ENCODE assay signal across 16 cellular contexts in genomic region chr9:79255681-79256080, GRCh38.
DNase-seq lines count a peak whose midpoint lies in the region; ATAC-seq and TF ChIP-seq lines count a peak whose summit lies in the region.
"Had no signal": no experiment of that assay in that cellular context is flagged by ENCODE, and none has a peak within 500 bp of the region (broad histone marks: within the 10 kb centered on the region; RNA-seq: fewer than 3 reads in every experiment).

No MANE protein-coding gene starts in this region.

- no peaks in the 10 kb centered on the region for H3K36me3 Mint-ChIP-seq in CD4-positive, alpha-beta memory T cell
- H3K36me3 Mint-ChIP-seq: CD4-positive, CD25-positive, alpha-beta regulatory T cell had no signal

- no peak overlapping the region for H3K27ac Mint-ChIP-seq in CD4-positive, alpha-beta memory T cell
- H3K27ac Mint-ChIP-seq: CD4-positive, CD25-positive, alpha-beta regulatory T cell; H9 had no signal

- H3K27me3 Mint-ChIP-seq in CD4-positive, alpha-beta memory T cell: peaks cover 6 to 8% of the 10 kb centered on the region in 2 donors
- H3K27me3 Mint-ChIP-seq: CD4-positive, CD25-positive, alpha-beta regulatory T cell had no signal

- TF ChIP-seq CTCF in WERI-Rb-1 (IDR thresholded peaks at IDR 0.05; ENCODE audit: low read depth, low read length): no peak
- no peak for TF ChIP-seq CTCF in esophagus muscularis mucosa (IDR thresholded peaks at IDR 0.05)

- H3K9me3 Mint-ChIP-seq in CD4-positive, alpha-beta memory T cell: peaks cover 0 to 4% (median 0%) of the 10 kb centered on the region in 8 donors

- H3K27ac ChIP-seq in WERI-Rb-1 (peak overlapping the region; percentile 18; the same call in 1 of the 2 replicates), esophagus muscularis mucosa (replicated peaks in 1 of 4) (no peak overlapping the region)
- H3K27ac ChIP-seq in CD4-positive, alpha-beta memory T cell (ENCODE audit: low read depth, low read length): no peak overlapping the region
- H3K27ac ChIP-seq: BLaER1 treated with 17β-estradiol and CSF1 and Interleukin-3, amounts not matched to agents 10 nM and 100 nM had no signal

- no peak for ATAC-seq in HG03045 (IDR thresholded peaks at IDR 0.05; ENCODE audit: unreplicated experiment)
- ATAC-seq in HG02970 (IDR thresholded peaks at IDR 0.05; ENCODE audit: low FRiP score, unreplicated experiment): no peak
- ATAC-seq: HepG2 had no signal

- POLR2A ChIA-PET in CD4-positive, alpha-beta memory T cell (lab: Charles Lee; ENCODE audit: partially characterized antibody): no interaction called here

- 61% methylated on average over 6 of the region's 6 CpGs for WGBS in esophagus muscularis mucosa

- no peak for TF ChIP-seq POLR2A in esophagus muscularis mucosa (IDR thresholded peaks at IDR 0.05; ENCODE audit: low read depth)

- no peaks in the 10 kb centered on the region for H3K36me3 ChIP-seq in WERI-Rb-1
- no peaks in the 10 kb centered on the region for H3K36me3 ChIP-seq in esophagus muscularis mucosa
- H3K36me3 ChIP-seq in CD4-positive, alpha-beta memory T cell (ENCODE audit: insufficient read depth, low read length): no peaks in the 10 kb centered on the region
- H3K36me3 ChIP-seq: BLaER1 treated with 17β-estradiol and CSF1 and Interleukin-3, amounts not matched to agents 10 nM and 100 nM had no signal

- H3K4me3 ChIP-seq in WERI-Rb-1 (ENCODE audit: low read depth, low read length) (peak overlapping the region; percentile 31), esophagus muscularis mucosa (no peak overlapping the region)
- H3K4me3 ChIP-seq in CD4-positive, alpha-beta memory T cell (ENCODE audit: low read length in 2 of 2): no peak overlapping the region
- H3K4me3 ChIP-seq: BLaER1 treated with 17β-estradiol and CSF1 and Interleukin-3, amounts not matched to agents 10 nM and 100 nM had no signal

- CTCF ChIA-PET in CD4-positive, alpha-beta memory T cell (lab: Charles Lee; ENCODE audit: partially characterized antibody): no interaction called here

- H3K27me3 ChIP-seq in WERI-Rb-1 (ENCODE audit: insufficient read depth, low read depth, severe bottlenecking) (peaks cover 4% of the 10 kb centered on the region), esophagus muscularis mucosa (peaks cover 0 to 36% (median 6%) of the 10 kb centered on the region in 4 donors)
- no peaks in the 10 kb centered on the region for H3K27me3 ChIP-seq in CD4-positive, alpha-beta memory T cell (ENCODE audit: insufficient read depth, low read length)

- no peak overlapping the region for H3K4me3 Mint-ChIP-seq in CD4-positive, alpha-beta memory T cell
- H3K4me3 Mint-ChIP-seq: CD4-positive, CD25-positive, alpha-beta regulatory T cell; H9 had no signal

- DNase-seq in NCI-H748 (lab: John Stamatoyannopoulos, UW; ENCODE audit: unreplicated experiment) (peak; percentile 12), NCI-H748 treated with DMSO at 0.1 percent for 48 hours (lab: John Stamatoyannopoulos, UW) (no peak), WERI-Rb-1 (peak; percentile 10), esophagus muscularis mucosa (ENCODE audit: extremely low spot score) (peak; percentile 79), NCI-H1092 treated with DMSO at 0.1 percent for 48 hours (lab: John Stamatoyannopoulos, UW) (no peak)
- DNase-seq in CD4-positive, alpha-beta memory T cell: no peak
- DNase-seq: ACHN; Calu3; CD4-positive, CD25-positive, alpha-beta regulatory T cell; DMS79; GOT3; H9 had no signal

- TF ChIP-seq EP300 in esophagus muscularis mucosa (IDR thresholded peaks at IDR 0.05): no peak

- no peaks in the 10 kb centered on the region for H3K9me3 ChIP-seq in WERI-Rb-1 (ENCODE audit: severe bottlenecking)
- no peaks in the 10 kb centered on the region for H3K9me3 ChIP-seq in esophagus muscularis mucosa
- no peaks in the 10 kb centered on the region for H3K9me3 ChIP-seq in CD4-positive, alpha-beta memory T cell (ENCODE audit: control insufficient read depth in 1 of 2, low read length in 2 of 2)

- no peaks in the 10 kb centered on the region for H3K4me1 Mint-ChIP-seq in CD4-positive, alpha-beta memory T cell
- H3K4me1 Mint-ChIP-seq: CD4-positive, CD25-positive, alpha-beta regulatory T cell; H9 had no signal

- intact Hi-C loops in esophagus muscularis mucosa (cut with DNase I): no loop called here
- intact Hi-C loops in CD4-positive, alpha-beta memory T cell (cut with micrococcal nuclease): no loop called here

- peaks cover 5 to 18% (median 14%) of the 10 kb centered on the region in 4 donors for H3K4me1 ChIP-seq in esophagus muscularis mucosa
- no peaks in the 10 kb centered on the region for H3K4me1 ChIP-seq in CD4-positive, alpha-beta memory T cell (ENCODE audit: insufficient read depth, low read length)

Comparison
In these comparisons a context has a peak if more than half of its experiments do, and no peak if none do; other contexts are left out.
1. DNase-seq: peak in NCI-H748 (single experiment), WERI-Rb-1 (single experiment) and esophagus muscularis mucosa (single experiment); none in NCI-H748 treated with DMSO at 0.1 percent for 48 hours (single experiment), NCI-H1092 treated with DMSO at 0.1 percent for 48 hours (single experiment) and CD4-positive, alpha-beta memory T cell (0 of 5).